ENCODE assay signal across 26 cellular contexts in genomic region chrX:136047001-136047642, GRCh38.
DNase-seq lines count a peak whose midpoint lies in the region; ATAC-seq, FAIRE-seq and TF ChIP-seq lines count a peak whose summit lies in the region.
"Had no signal": no experiment of that assay in that cellular context is flagged by ENCODE, and none has a peak within 500 bp of the region (broad histone marks: within the 10 kb centered on the region; RNA-seq: fewer than 3 reads in every experiment).

No MANE protein-coding gene starts in this region.

- peaks cover 10% of the 10 kb centered on the region for H3K4me1 Mint-ChIP-seq in astrocyte (ENCODE audit: low read depth, unreplicated experiment)

- H3K27ac ChIP-seq in HEK293 (ENCODE audit: extremely low read depth, low read depth, low read length) = peak overlapping the region; percentile 90
- H3K27ac ChIP-seq in astrocyte (ENCODE audit: low read depth, low read length) = no peak overlapping the region
- H3K27ac ChIP-seq in thoracic aorta = peak overlapping the region; percentile 41 to 61
- H3K27ac ChIP-seq: WERI-Rb-1 had no signal

- H3K9me3 Mint-ChIP-seq in astrocyte (ENCODE audit: unreplicated experiment) = peaks cover 2% of the 10 kb centered on the region
- H3K9me3 Mint-ChIP-seq: CD8-positive, alpha-beta T cell; natural killer cell treated with Interleukin-12 subunit alpha and Interleukin-12 subunit beta and Interleukin-15 and Interleukin-18, amount 100 ng/mL, for 72 hours had no signal

- H3K4me3 ChIP-seq in HEK293 (ENCODE audit: low read depth, low read length) (no peak overlapping the region), astrocyte (ENCODE audit: insufficient read depth, low read depth, low read length) (no peak overlapping the region), thoracic aorta (no peak overlapping the region)

- no peaks in the 10 kb centered on the region for H3K27me3 Mint-ChIP-seq in astrocyte (ENCODE audit: low read depth, unreplicated experiment)
- H3K27me3 Mint-ChIP-seq: T-helper 17 cell had no signal

- peak overlapping the region; percentile 39 for H3K4me2 ChIP-seq in astrocyte (ENCODE audit: low read length)

- peaks cover 19% of the 10 kb centered on the region for H3K4me1 ChIP-seq in HEK293 (ENCODE audit: control insufficient read depth, insufficient read depth, low read length)
- peaks cover 10% of the 10 kb centered on the region for H3K4me1 ChIP-seq in astrocyte (ENCODE audit: insufficient read depth, low read length)
- H3K4me1 ChIP-seq in thoracic aorta (ENCODE audit: control insufficient read depth in 1 of 2, low read depth in 2 of 2) = peaks cover 0 to 36% of the 10 kb centered on the region in 2 donors

- H2AFZ ChIP-seq in astrocyte (ENCODE audit: low read depth, low read length) = no peak overlapping the region

- FAIRE-seq in astrocyte (lab: Jason Lieb, UNC) = peak; percentile 100
- FAIRE-seq: GM18507 had no signal

- no peak overlapping the region for H3K4me3 Mint-ChIP-seq in astrocyte (ENCODE audit: unreplicated experiment)
- H3K4me3 Mint-ChIP-seq: CD8-positive, alpha-beta T cell; natural killer cell treated with Interleukin-12 subunit alpha and Interleukin-12 subunit beta and Interleukin-15 and Interleukin-18, amount 100 ng/mL, for 72 hours; T-helper 17 cell had no signal

- H3K79me2 ChIP-seq in astrocyte (ENCODE audit: insufficient read depth, low read length) = no peaks in the 10 kb centered on the region

- H3K27ac Mint-ChIP-seq in astrocyte (ENCODE audit: unreplicated experiment) = no peak overlapping the region
- H3K27ac Mint-ChIP-seq: CD8-positive, alpha-beta T cell; natural killer cell treated with Interleukin-12 subunit alpha and Interleukin-12 subunit beta and Interleukin-15 and Interleukin-18, amount 100 ng/mL, for 72 hours; T-helper 17 cell had no signal

- CTCF ChIA-PET in HEK293 (lab: Yijun Ruan, JAX) = no interaction called here

- DNase-seq in astrocyte (ENCODE audit: low read depth) = peak; percentile 34
- peak; percentile 25 for DNase-seq in left kidney (ENCODE audit: low read depth, low spot score)
- no peak for DNase-seq in thoracic aorta (ENCODE audit: low spot score)
- no peak for DNase-seq in amygdala (lab: John Stamatoyannopoulos, UW)
- DNase-seq in NCI-H2029 (lab: John Stamatoyannopoulos, UW) = no peak
- no peak for DNase-seq in dedifferentiated amniotic fluid mesenchymal stem cell (ENCODE audit: extremely low spot score)
- DNase-seq in iPS-NIHi7 (ENCODE audit: extremely low spot score) = no peak
- DNase-seq: activated CD4-positive, alpha-beta T cell treated with anti-CD3 and anti-CD28 coated beads, Interleukin-2, amount 50 U/mL, for 48 hours; activated gamma-delta T cell treated with Interleukin-2 at 50 U/mL for 16 hours; activated T-cell treated with anti-CD3 and anti-CD28 coated beads for 4 hours; anterior cingulate cortex; DND-41; effector CD8-positive, alpha-beta T cell; foreskin melanocyte; KG1; mesendoderm; NCI-H1105; NCI-H2107; NCI-H524; SHP77 treated with DMSO at 0.1 percent for 48 hours; T-helper 17 cell; WERI-Rb-1 had no signal

- no peaks in the 10 kb centered on the region for H3K27me3 ChIP-seq in astrocyte (ENCODE audit: insufficient read depth, low read length)
- no peaks in the 10 kb centered on the region for H3K27me3 ChIP-seq in thoracic aorta (replicated peaks; ENCODE audit: insufficient read depth)

- H3K9me3 ChIP-seq in HEK293 (ENCODE audit: control insufficient read depth, insufficient read depth, low read depth, low read length) (no peaks in the 10 kb centered on the region), astrocyte (ENCODE audit: insufficient read depth, low read depth, low read length) (no peaks in the 10 kb centered on the region), thoracic aorta (no peaks in the 10 kb centered on the region)

- H3K36me3 ChIP-seq in HEK293 (ENCODE audit: control insufficient read depth in 2 of 2, insufficient read depth in 1 of 2, low read length in 2 of 2) (peaks cover 0 to 5% of the 10 kb centered on the region in 2 experiments; a peak in 1 of 3 replicates), astrocyte (ENCODE audit: insufficient read depth, low read length) (no peaks in the 10 kb centered on the region), thoracic aorta (no peaks in the 10 kb centered on the region)
- H3K36me3 ChIP-seq: WERI-Rb-1 had no signal

- POLR2A ChIA-PET in HEK293 (lab: Yijun Ruan, JAX) = no interaction called here

- TF ChIP-seq CTCF in HEK293 (tag by site-specific recombination; IDR thresholded peaks at IDR 0.05) = no peak
- TF ChIP-seq CTCF in astrocyte (IDR thresholded peaks at IDR 0.05; ENCODE audit: insufficient read depth, low read depth, low read length) = no peak
- no peak for TF ChIP-seq CTCF in thoracic aorta (IDR thresholded peaks at IDR 0.05)

- no peak overlapping the region for H3K9ac ChIP-seq in astrocyte (ENCODE audit: low read length)

- peak; percentile 28 for ATAC-seq in thoracic aorta (ENCODE audit: insufficient number of reproducible peaks, low FRiP score, low read depth)
- ATAC-seq: CD8-positive, alpha-beta T cell; natural killer cell treated with Interleukin-12 subunit alpha and Interleukin-12 subunit beta and Interleukin-15 and Interleukin-18, amount 100 ng/mL, for 72 hours; T-helper 17 cell had no signal

- no peaks in the 10 kb centered on the region for H4K20me1 ChIP-seq in astrocyte (ENCODE audit: insufficient read depth, low read length)

- H3K36me3 Mint-ChIP-seq in astrocyte (ENCODE audit: low read depth, unreplicated experiment) = peaks cover 2% of the 10 kb centered on the region
- H3K36me3 Mint-ChIP-seq: natural killer cell treated with Interleukin-12 subunit alpha and Interleukin-12 subunit beta and Interleukin-15 and Interleukin-18, amount 100 ng/mL, for 72 hours had no signal

TF ChIP-seq in HEK293, 187 proteins besides CTCF, POLR2A, EP300 and RAD21 (continues in another document):
- TF ChIP-seq ZNF394 (tag by site-specific recombination; IDR thresholded peaks at IDR 0.05; ENCODE audit: borderline replicate concordance) = peak; percentile 68
- peak; percentile 73; the same call in 1 of the 2 replicates for TF ChIP-seq MYNN (tag by site-specific recombination; IDR thresholded peaks at IDR 0.05; ENCODE audit: borderline replicate concordance)
- no peak for TF ChIP-seq ZNF157 (tag by site-specific recombination; IDR thresholded peaks at IDR 0.05)
- TF ChIP-seq PRDM4 (tag by site-specific recombination; IDR thresholded peaks at IDR 0.05) = peak; percentile 92
- peak; percentile 62; the same call in 1 of the 2 replicates for TF ChIP-seq KLF7 (tag by site-specific recombination; IDR thresholded peaks at IDR 0.05; ENCODE audit: borderline replicate concordance)
- TF ChIP-seq ZNF830 (tag by site-specific recombination; IDR thresholded peaks at IDR 0.05; ENCODE audit: low read depth) = no peak
- TF ChIP-seq ZNF792 (tag by site-specific recombination; IDR thresholded peaks at IDR 0.05) = no peak
- no peak; the same call in 1 of the 2 replicates for TF ChIP-seq ZNF596 (tag by site-specific recombination; IDR thresholded peaks at IDR 0.05)
- peak; percentile 98 for TF ChIP-seq MZF1 (tag by site-specific recombination; IDR thresholded peaks at IDR 0.05; ENCODE audit: borderline replicate concordance)
- no peak for TF ChIP-seq ZNF341 (tag by site-specific recombination; IDR thresholded peaks at IDR 0.05; ENCODE audit: low read depth)
- peak; percentile 18; the same call in 1 of the 2 replicates for TF ChIP-seq YY1 (tag by site-specific recombination; IDR thresholded peaks at IDR 0.05)
- peak; percentile 10; the same call in 1 of the 2 replicates for TF ChIP-seq ZNF654 (tag by site-specific recombination; IDR thresholded peaks at IDR 0.05; ENCODE audit: low read depth)

Comparison
In these comparisons a context has a peak if more than half of its experiments do, and no peak if none do; other contexts are left out.
1. DNase-seq: peak in astrocyte (single experiment) and left kidney (single experiment); none in thoracic aorta (single experiment), amygdala (0 of 56), NCI-H2029 (single experiment), dedifferentiated amniotic fluid mesenchymal stem cell (single experiment) and iPS-NIHi7 (single experiment).